In genomic region chr6:155147958-155148663, GRCh38 we compare ENCODE assay signal across 34 cellular contexts.
DNase-seq lines count a peak whose midpoint lies in the region; ATAC-seq and TF ChIP-seq lines count a peak whose summit lies in the region.
"Had no signal": no experiment of that assay in that cellular context is flagged by ENCODE, and none has a peak within 500 bp of the region (broad histone marks: within the 10 kb centered on the region; RNA-seq: fewer than 3 reads in every experiment).

No MANE protein-coding gene starts in this region.

- H4K91ac ChIP-seq in IMR-90 (ENCODE audit: insufficient read depth, low read depth, low read length), result peak overlapping the region; percentile 57

- H3K27me3 ChIP-seq in IMR-90 (ENCODE audit: control insufficient read depth, insufficient read depth, low read length), result no peaks in the 10 kb centered on the region
- H3K27me3 ChIP-seq: gastrocnemius medialis, neutrophil, stomach, tibial artery had no signal

- BruUV-seq in IMR-90 (replicated peaks; lab: Mats Ljungman, UMichigan), result no TSS peak

- H3K79me1 ChIP-seq in IMR-90 (ENCODE audit: low read depth in 1 of 2, low read length in 2 of 2), result peaks cover 0 to 20% of the 10 kb centered on the region in 2 experiments; a peak in 2 of 4 replicates

- POLR2A ChIA-PET in HEK293 (lab: Yijun Ruan, JAX) (no interaction called here), IMR-90 (lab: Charles Lee; ENCODE audit: unreplicated experiment) (no interaction called here)

- H3K27me3 Mint-ChIP-seq in brain, result peaks cover 2% of the 10 kb centered on the region
- H3K27me3 Mint-ChIP-seq: activated naive CD4-positive, alpha-beta T cell treated with anti-CD3 and anti-CD28 coated beads, Interleukin-2, amount 50 U/mL, for 24 hours; activated T-helper 17 cell treated with anti-CD3 and anti-CD28 coated beads, Interleukin-2, amount 50 U/mL, for 72 hours had no signal

- H4K8ac ChIP-seq in IMR-90 (ENCODE audit: low read depth in 2 of 2, low read length in 2 of 2), result peak overlapping the region; percentile 23 to 28; a peak in 2 of 4 replicates

- no peak for TF ChIP-seq RAD21 in IMR-90 (IDR thresholded peaks at IDR 0.05; ENCODE audit: low read length)

- no peak overlapping the region for H3K9ac ChIP-seq in IMR-90 (ENCODE audit: low read depth, low read length)

- H3K56ac ChIP-seq in IMR-90 (ENCODE audit: extremely low read depth, insufficient read depth, low read length), result no peak overlapping the region; the same call in 1 of the 2 replicates

- no peak for TF ChIP-seq POLR2A in IMR-90 (IDR thresholded peaks at IDR 0.05; ENCODE audit: low read depth, low read length)

- H2BK15ac ChIP-seq in IMR-90 (ENCODE audit: low read depth, low read length), result peak overlapping the region; percentile 85; the same call in 2 of the 3 replicates

- intact Hi-C loops in IMR-90 (cut with micrococcal nuclease), result no loop called here

- peak overlapping the region; percentile 30; the same call in 1 of the 2 replicates for H4K5ac ChIP-seq in IMR-90 (ENCODE audit: low read depth, low read length)

- DNase-seq in IMR-90, result no peak
- DNase-seq in occipital lobe (lab: John Stamatoyannopoulos, UW), result peak; percentile 26
- no peak for DNase-seq in NCI-H446 treated with DMSO at 0.1 percent for 48 hours (lab: John Stamatoyannopoulos, UW)
- DNase-seq in CD1c-positive myeloid dendritic cell (ENCODE audit: extremely low spot score), result no peak
- DNase-seq in SHP77 treated with DMSO at 0.1 percent for 48 hours (lab: John Stamatoyannopoulos, UW), result no peak
- DNase-seq: activated CD4-positive, CD25-positive, alpha-beta regulatory T cell treated with anti-CD3 and anti-CD28 coated beads, Interleukin-2, amount 50 U/mL, for 72 hours; aorta; Calu3; dermis blood vessel endothelial cell; DMS79 treated with DMSO at 0.1 percent for 48 hours; gastrocnemius medialis; hippocampal formation; left ventricle myocardium inferior; NCI-H1048; NCI-H1694 treated with DMSO at 0.1 percent for 48 hours; NCI-H2171 treated with DMSO at 0.1 percent for 48 hours; NCI-H524; NK-92 treated with Interleukin-12 subunit alpha and Interleukin-12 subunit beta, amount 100 ng/mL, for 24 hours; psoas muscle; SHP77; stimulated activated CD4-positive, alpha-beta T cell treated with anti-CD3 and anti-CD28 coated beads, Interleukin-15, amount 100 ng/mL, for 24 hours; stomach; tibial artery had no signal

- peak overlapping the region; percentile 84 for H2AK5ac ChIP-seq in IMR-90 (ENCODE audit: low read depth, low read length)

- H3K9me1 ChIP-seq in IMR-90 (ENCODE audit: insufficient read depth, low read length), result peaks cover 26% of the 10 kb centered on the region

- H3K4ac ChIP-seq in IMR-90 (ENCODE audit: low read depth, low read length), result peak overlapping the region; percentile 79

- peak overlapping the region; percentile 20 to 54 (median 37) for H3K27ac Mint-ChIP-seq in brain
- H3K27ac Mint-ChIP-seq: activated naive CD4-positive, alpha-beta T cell treated with anti-CD3 and anti-CD28 coated beads, Interleukin-2, amount 50 U/mL, for 24 hours; activated T-helper 17 cell treated with anti-CD3 and anti-CD28 coated beads, Interleukin-2, amount 50 U/mL, for 72 hours had no signal

- CTCF ChIA-PET in HEK293 (lab: Yijun Ruan, JAX) (interaction anchor here (0.5 to 1.4 kb wide), 4 partner anchors 28 to 829 kb away, joined by 3 to 5 read pairs (median 4); no protein-coding TSS in a partner anchor), IMR-90 (lab: Yijun Ruan, JAX) (no interaction called here)

- TF ChIP-seq CTCF in HEK293 (tag by site-specific recombination; IDR thresholded peaks at IDR 0.05), result no peak
- TF ChIP-seq CTCF in IMR-90 (conservative IDR thresholded peaks at IDR 0.05; ENCODE audit: low read depth, low read length), result no peak
- no peak for TF ChIP-seq CTCF in brain (conservative IDR thresholded peaks at IDR 0.05)

- peaks cover 35% of the 10 kb centered on the region for H3K4me1 Mint-ChIP-seq in brain

- H3K36me3 ChIP-seq in HEK293 (ENCODE audit: control insufficient read depth in 2 of 2, insufficient read depth in 1 of 2, low read length in 2 of 2) (peaks cover 0 to 5% of the 10 kb centered on the region in 2 experiments; a peak in 2 of 3 replicates), IMR-90 (ENCODE audit: control insufficient read depth, insufficient read depth, low read length) (no peaks in the 10 kb centered on the region)
- H3K36me3 ChIP-seq: gastrocnemius medialis, left ventricle myocardium inferior, neutrophil, tibial artery had no signal

- H4K20me1 ChIP-seq in IMR-90 (ENCODE audit: insufficient read depth, low read length), result no peaks in the 10 kb centered on the region

- no peak overlapping the region for H3K4me2 ChIP-seq in IMR-90 (ENCODE audit: low read depth, low read length)

- H3K27ac ChIP-seq in HEK293 (ENCODE audit: extremely low read depth, low read depth, low read length) (no peak overlapping the region), IMR-90 (ENCODE audit: insufficient read depth, low read length) (0 out of 2 replicates have a peak overlapping the region, but pooled peaks have one; percentile 20)
- H3K27ac ChIP-seq: C4-2B, gastrocnemius medialis, HL-60, left ventricle myocardium inferior, neutrophil, psoas muscle, stomach, tibial artery had no signal

- H2BK5ac ChIP-seq in IMR-90 (ENCODE audit: low read depth, low read length, poor library complexity, severe bottlenecking), result no peak overlapping the region

- 0 out of 2 replicates have a peak overlapping the region, but pooled peaks have one; percentile 8 for H3K23ac ChIP-seq in IMR-90 (ENCODE audit: low read depth, low read length)

- no peaks in the 10 kb centered on the region for H3K9me3 Mint-ChIP-seq in brain
- H3K9me3 Mint-ChIP-seq: activated T-helper 17 cell treated with anti-CD3 and anti-CD28 coated beads, Interleukin-2, amount 50 U/mL, for 72 hours had no signal

- H3K14ac ChIP-seq in IMR-90 (replicated peaks; ENCODE audit: low read depth, low read length), result peak overlapping the region; percentile 43

- H2AK9ac ChIP-seq in IMR-90 (replicated peaks; ENCODE audit: low read depth, low read length, poor library complexity), result no peak overlapping the region

- no peak overlapping the region for H2AFZ ChIP-seq in IMR-90 (replicated peaks; ENCODE audit: low read length, poor library complexity)

- H3K4me1 ChIP-seq in HEK293 (ENCODE audit: control insufficient read depth, insufficient read depth, low read length) (no peaks in the 10 kb centered on the region), IMR-90 (ENCODE audit: control insufficient read depth, insufficient read depth, low read length) (peaks cover 15% of the 10 kb centered on the region)
- H3K4me1 ChIP-seq: psoas muscle had no signal

- dilution Hi-C loops in IMR-90 (cut with HindIII; ENCODE audit: low sequenced_read_pairs, unreplicated experiment), result no loop called here

- H3K9me3 ChIP-seq in HEK293 (ENCODE audit: control insufficient read depth, insufficient read depth, low read depth, low read length) (no peaks in the 10 kb centered on the region), IMR-90 (ENCODE audit: control insufficient read depth, insufficient read depth, low read length) (no peaks in the 10 kb centered on the region)
- H3K9me3 ChIP-seq: gastrocnemius medialis, left ventricle myocardium inferior, neutrophil, psoas muscle, stomach, tibial artery had no signal

- 100% methylated on average over 4 of the region's 7 CpGs; no CpG with 5 or more reads in 1 of the 2 experiments for WGBS in IMR-90 (ENCODE audit: extremely low coverage in 2 of 2, insufficient read length in 1 of 2), 2 experiments

- H3K4me3 ChIP-seq in HEK293 (ENCODE audit: low read depth, low read length), result no peak overlapping the region
- no peak overlapping the region for H3K4me3 ChIP-seq in IMR-90 (ENCODE audit: insufficient read depth, low read depth, low read length)
- H3K4me3 ChIP-seq: gastrocnemius medialis, left ventricle myocardium inferior, psoas muscle, stomach, tibial artery had no signal

- H3K4me3 Mint-ChIP-seq in brain, result no peak overlapping the region
- H3K4me3 Mint-ChIP-seq: activated naive CD4-positive, alpha-beta T cell treated with anti-CD3 and anti-CD28 coated beads, Interleukin-2, amount 50 U/mL, for 24 hours; activated T-helper 17 cell treated with anti-CD3 and anti-CD28 coated beads, Interleukin-2, amount 50 U/mL, for 72 hours had no signal

- peak overlapping the region; percentile 72 for H3K18ac ChIP-seq in IMR-90 (ENCODE audit: low read depth, low read length)

- peak overlapping the region; percentile 95 for H2BK120ac ChIP-seq in IMR-90 (ENCODE audit: low read depth, low read length)

- in situ Hi-C loops in IMR-90 (cut with MboI; ENCODE audit: low sequenced_read_pairs), result no loop called here

- H2BK20ac ChIP-seq in IMR-90 (ENCODE audit: low read depth, low read length), result peak overlapping the region; percentile 89

- no peak for ATAC-seq in IMR-90 (ENCODE audit: low read depth)
- no peak for ATAC-seq in HG02588 (IDR thresholded peaks at IDR 0.05; ENCODE audit: unreplicated experiment)
- ATAC-seq: activated T-helper 17 cell treated with anti-CD3 and anti-CD28 coated beads, Interleukin-2, amount 50 U/mL, for 72 hours; gastrocnemius medialis; HCT116; HepG2; Panc1; psoas muscle had no signal

- peaks cover 22% of the 10 kb centered on the region for H3K36me3 Mint-ChIP-seq in brain

TF ChIP-seq in HEK293, 187 proteins besides CTCF, POLR2A, EP300 and RAD21 (continues in another document):
- TF ChIP-seq ZNF404 (tag by site-specific recombination; IDR thresholded peaks at IDR 0.05), result no peak
- TF ChIP-seq ZNF639 (tag by site-specific recombination; IDR thresholded peaks at IDR 0.05), result no peak

TF ChIP-seq in IMR-90, 13 proteins besides CTCF, POLR2A, EP300 and RAD21 (continues in another document):
- TF ChIP-seq MAFK (IDR thresholded peaks at IDR 0.05; ENCODE audit: low read depth, low read length), result no peak
- no peak for TF ChIP-seq FOS (IDR thresholded peaks at IDR 0.05; ENCODE audit: low read depth, low read length)
- TF ChIP-seq, protein P1, sequence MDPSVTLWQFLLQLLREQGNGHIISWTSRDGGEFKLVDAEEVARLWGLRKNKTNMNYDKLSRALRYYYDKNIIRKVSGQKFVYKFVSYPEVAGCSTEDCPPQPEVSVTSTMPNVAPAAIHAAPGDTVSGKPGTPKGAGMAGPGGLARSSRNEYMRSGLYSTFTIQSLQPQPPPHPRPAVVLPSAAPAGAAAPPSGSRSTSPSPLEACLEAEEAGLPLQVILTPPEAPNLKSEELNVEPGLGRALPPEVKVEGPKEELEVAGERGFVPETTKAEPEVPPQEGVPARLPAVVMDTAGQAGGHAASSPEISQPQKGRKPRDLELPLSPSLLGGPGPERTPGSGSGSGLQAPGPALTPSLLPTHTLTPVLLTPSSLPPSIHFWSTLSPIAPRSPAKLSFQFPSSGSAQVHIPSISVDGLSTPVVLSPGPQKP (IDR thresholded peaks at IDR 0.05; ENCODE audit: borderline replicate concordance, low read depth, low read length), result no peak
- TF ChIP-seq CEBPB (IDR thresholded peaks at IDR 0.05; ENCODE audit: low read depth, low read length), result no peak
- TF ChIP-seq RCOR1 (IDR thresholded peaks at IDR 0.05; ENCODE audit: insufficient replicate concordance, low read length), result no peak
- no peak for TF ChIP-seq MAZ (IDR thresholded peaks at IDR 0.05; ENCODE audit: borderline replicate concordance, low read depth, low read length)
